Comparison of ENCODE assay signal across 9 cellular contexts in the genomic region with DNA sequence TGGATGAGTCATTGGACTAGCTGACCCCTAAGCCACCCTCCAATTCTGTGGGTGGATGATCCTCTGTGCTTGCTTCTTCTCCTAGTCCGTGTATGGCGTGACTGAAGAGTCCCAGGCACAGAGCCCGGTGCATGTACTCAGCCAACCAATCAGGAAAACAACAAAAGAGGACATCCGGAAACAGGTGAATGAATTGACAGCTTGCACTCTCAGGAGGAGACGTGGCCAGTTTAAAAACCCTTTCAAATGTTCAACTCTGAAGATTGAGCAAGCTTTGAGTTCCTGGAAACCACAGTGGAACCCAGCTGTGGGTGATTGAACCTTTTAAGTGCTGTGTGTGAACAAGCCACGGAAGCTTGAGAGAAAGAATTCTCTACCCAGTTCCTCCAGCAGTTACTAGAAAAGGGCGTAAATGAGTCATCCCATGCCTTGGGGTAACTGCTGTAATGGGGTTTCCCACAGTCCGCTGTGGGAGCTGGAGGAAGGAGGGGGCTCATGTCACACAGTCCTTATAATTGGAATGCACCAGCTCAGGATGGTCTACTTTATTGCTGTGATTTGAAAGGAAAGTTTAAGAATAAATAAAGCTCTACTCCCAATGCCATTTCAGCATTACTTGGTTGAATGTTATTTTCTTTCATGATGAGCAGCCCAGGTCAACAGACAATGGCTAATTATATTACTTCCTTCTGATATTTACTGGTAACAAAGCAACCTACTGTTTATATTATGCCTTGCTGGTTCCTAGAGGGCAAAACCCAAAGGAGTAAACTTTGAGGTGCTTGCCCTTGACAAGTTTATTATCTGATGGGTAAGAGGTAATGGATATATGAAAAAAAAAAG.
DNase-seq lines count a peak whose midpoint lies in the region; ATAC-seq, FAIRE-seq and TF ChIP-seq lines count a peak whose summit lies in the region.
"Had no signal": no experiment of that assay in that cellular context is flagged by ENCODE, and none has a peak within 500 bp of the region (broad histone marks: within the 10 kb centered on the region; RNA-seq: fewer than 3 reads in every experiment).

No MANE protein-coding gene starts in this region.

- H3K27me3 ChIP-seq in heart left ventricle (no peaks in the 10 kb centered on the region), tibial nerve (no peaks in the 10 kb centered on the region)

- peak overlapping the region in 1 of 12 donors; percentile 34 for H3K27ac ChIP-seq in heart left ventricle
- H3K27ac ChIP-seq in tibial nerve: no peak overlapping the region
- H3K27ac ChIP-seq: dorsolateral prefrontal cortex had no signal

- FAIRE-seq in GM12892 (lab: Jason Lieb, UNC): peak; percentile 100

- no peak for TF ChIP-seq EP300 in tibial nerve (IDR thresholded peaks at IDR 0.05)

- 37 to 55% (median 41%) methylated on average over 8 of the region's 8 CpGs for WGBS in heart left ventricle, 4 donors
- WGBS in tibial nerve, 2 donors: 23 to 43% methylated on average over 8 of the region's 8 CpGs

- H3K36me3 ChIP-seq in heart left ventricle (peaks cover 0 to 6% (median 0%) of the 10 kb centered on the region in 9 donors), tibial nerve (peaks cover 0 to 6% (median 0%) of the 10 kb centered on the region in 3 donors)

- no peak for TF ChIP-seq CTCF in HFF-Myc (IDR thresholded peaks at IDR 0.05; ENCODE audit: low read depth, low read length, missing control alignments)
- no peak for TF ChIP-seq CTCF in heart left ventricle (IDR thresholded peaks at IDR 0.05)
- no peak for TF ChIP-seq CTCF in tibial nerve (IDR thresholded peaks at IDR 0.05)

- TF ChIP-seq POLR2A in GM12892 (IDR thresholded peaks at IDR 0.05; ENCODE audit: low read depth, low read length) (peak; percentile 6; the same call in 1 of the 2 replicates), heart left ventricle (IDR thresholded peaks at IDR 0.05) (no peak), tibial nerve (IDR thresholded peaks at IDR 0.05) (no peak)

- intact Hi-C loops in heart left ventricle (cut with DNase I): no loop called here

- H3K4me3 ChIP-seq in HFF-Myc (replicated peaks; ENCODE audit: low read depth, low read length): no peak overlapping the region
- no peak overlapping the region for H3K4me3 ChIP-seq in heart left ventricle
- no peak overlapping the region for H3K4me3 ChIP-seq in tibial nerve
- H3K4me3 ChIP-seq: dorsolateral prefrontal cortex had no signal

- DNase-seq in GM12892 (ENCODE audit: insufficient read length) (peak; percentile 47), HFF-Myc (ENCODE audit: extremely low read depth, low read depth) (peak; percentile 16), MV-4-11 (lab: John Stamatoyannopoulos, UW) (peak; percentile 99), activated T-cell treated with anti-CD3 and anti-CD28 coated beads for 4 hours (peak; percentile 54), heart left ventricle (peak in 3 of 5 donors; percentile 23 to 58 (median 57)), tibial nerve (ENCODE audit: low spot score in 2 of 2) (no peak), NCI-H1048 (lab: John Stamatoyannopoulos, UW) (no peak)
- peak; percentile 31 to 77 for DNase-seq in stimulated activated CD4-positive, alpha-beta T cell treated with anti-CD3 and anti-CD28 coated beads, Interleukin-4, amount 100 ng/mL, for 4 hours

- H3K4me1 ChIP-seq in heart left ventricle (peaks cover 0 to 15% (median 0%) of the 10 kb centered on the region in 12 donors), tibial nerve (no peaks in the 10 kb centered on the region)

- H3K9me3 ChIP-seq in heart left ventricle (no peaks in the 10 kb centered on the region), tibial nerve (no peaks in the 10 kb centered on the region)

- ATAC-seq in heart left ventricle: peak; percentile 85 to 90 (median 88)

Comparison
In these comparisons a context has a peak if more than half of its experiments do, and no peak if none do; other contexts are left out.
1. DNase-seq: peak in GM12892 (single experiment), HFF-Myc (single experiment), MV-4-11 (single experiment), activated T-cell treated with anti-CD3 and anti-CD28 coated beads for 4 hours (single experiment), heart left ventricle (3 of 5) and stimulated activated CD4-positive, alpha-beta T cell treated with anti-CD3 and anti-CD28 coated beads, Interleukin-4, amount 100 ng/mL, for 4 hours (2 of 2); none in tibial nerve (0 of 2) and NCI-H1048 (single experiment).